ENCODE assay signal across 38 cellular contexts in genomic region chr7:130818056-130818455, GRCh38.
"Had no signal": no experiment of that assay in that cellular context is flagged by ENCODE, and none has a peak within 500 bp of the region (broad histone marks: within the 10 kb centered on the region; RNA-seq: fewer than 3 reads in every experiment).

No MANE protein-coding gene starts in this region.

- ATAC-seq: activated CD8-positive, alpha-beta T cell treated with anti-CD3 and anti-CD28 coated beads for 36 hours; activated naive CD4-positive, alpha-beta T cell treated with anti-CD3 and anti-CD28 coated beads, Interleukin-2, amount 50 U/mL, for 72 hours; activated T-cell treated with anti-CD3 and anti-CD28 coated beads, Interleukin-2, amount 50 U/mL, for 4 hours; activated T-cell treated with anti-CD3 and anti-CD28 coated beads, Interleukin-2, amount 50 U/mL, for 72 hours; activated T-helper 17 cell treated with anti-CD3 and anti-CD28 coated beads, Interleukin-2, amount 50 U/mL, for 72 hours had no signal

- H3K27ac ChIP-seq: ascending aorta, cardiac muscle cell, VCaP had no signal

- H3K9me3 ChIP-seq: ascending aorta had no signal

- H3K4me1 Mint-ChIP-seq: activated T-helper 17 cell treated with anti-CD3 and anti-CD28 coated beads, Interleukin-2, amount 50 U/mL, for 72 hours; central memory CD8-positive, alpha-beta T cell had no signal

- DNase-seq: activated B cell treated with CpG ODN at 0.5 μM for 24 hours; activated CD4-positive, alpha-beta memory T cell treated with anti-CD3 and anti-CD28 coated beads for 36 hours; activated CD4-positive, alpha-beta T cell treated with anti-CD3 and anti-CD28 coated beads for 4 hours; activated CD4-positive, alpha-beta T cell treated with anti-CD3 and anti-CD28 coated beads, Interleukin-2, amount 10 ng/mL, durations not matched to agents 24 days and 14 days; activated CD4-positive, alpha-beta T cell treated with anti-CD3 and anti-CD28 coated beads, Interleukin-2, amount 50 U/mL, for 1 hour; activated CD4-positive, alpha-beta T cell treated with anti-CD3 and anti-CD28 coated beads, Interleukin-2, amount 50 U/mL, for 4 hours; activated CD4-positive, CD25-positive, alpha-beta regulatory T cell treated with anti-CD3 and anti-CD28 coated beads, Interleukin-2, amount 50 U/mL, for 72 hours; activated CD8-positive, alpha-beta memory T cell treated with anti-CD3 and anti-CD28 coated beads, Interleukin-2, amount 50 U/mL, for 4 hours; activated CD8-positive, alpha-beta T cell treated with anti-CD3 and anti-CD28 coated beads for 36 hours; activated effector memory CD4-positive, alpha-beta T cell treated with anti-CD3 and anti-CD28 coated beads, Interleukin-2, amount 50 U/mL, for 16 hours; activated gamma-delta T cell treated with Interleukin-2 at 50 U/mL for 16 hours; activated naive CD4-positive, alpha-beta T cell; activated naive CD4-positive, alpha-beta T cell treated with anti-CD3 and anti-CD28 coated beads for 36 hours; activated naive CD4-positive, alpha-beta T cell treated with anti-CD3 and anti-CD28 coated beads, Interleukin-2, amount 50 U/mL, for 16 hours; activated naive CD8-positive, alpha-beta T cell treated with anti-CD3 and anti-CD28 coated beads for 36 hours; activated T-cell treated with anti-CD3 and anti-CD28 coated beads for 4 hours; activated T-cell treated with anti-CD3 and anti-CD28 coated beads, Interleukin-2, amount 50 U/mL, for 1 hour; activated T-cell treated with anti-CD3 and anti-CD28 coated beads, Interleukin-2, amount 50 U/mL, for 4 hours; activated T-cell treated with anti-CD3 and anti-CD28 coated beads, Interleukin-2, amount 50 U/mL, for 72 hours; amygdala; anterior cingulate cortex; caudate nucleus; cerebellar nuclear complex; T-helper 1 cell; T-helper 2 cell; T-helper 9 cell had no signal

- H3K27me3 ChIP-seq: ascending aorta, cardiac muscle cell had no signal

- FAIRE-seq: bronchial epithelial cell, TTC549 had no signal

- H3K27me3 Mint-ChIP-seq: activated CD4-positive, alpha-beta memory T cell treated with anti-CD3 and anti-CD28 coated beads for 36 hours; activated T-helper 17 cell treated with anti-CD3 and anti-CD28 coated beads, Interleukin-2, amount 50 U/mL, for 72 hours had no signal

- H3K4me1 ChIP-seq: ascending aorta had no signal

- H3K36me3 Mint-ChIP-seq: activated CD4-positive, alpha-beta memory T cell treated with anti-CD3 and anti-CD28 coated beads for 36 hours; activated naive CD4-positive, alpha-beta T cell treated with anti-CD3 and anti-CD28 coated beads, Interleukin-2, amount 50 U/mL, for 72 hours; activated naive CD8-positive, alpha-beta T cell treated with anti-CD3 and anti-CD28 coated beads for 36 hours had no signal

- H3K9me3 Mint-ChIP-seq: activated B cell treated with CpG ODN at 0.5 μM for 24 hours; activated CD4-positive, alpha-beta memory T cell treated with anti-CD3 and anti-CD28 coated beads for 36 hours; activated CD4-positive, alpha-beta T cell treated with anti-CD3 and anti-CD28 coated beads, Interleukin-2, amount 10 ng/mL, durations not matched to agents 24 days and 14 days; activated CD8-positive, alpha-beta T cell treated with anti-CD3 and anti-CD28 coated beads for 36 hours; activated naive CD4-positive, alpha-beta T cell treated with anti-CD3 and anti-CD28 coated beads for 36 hours; activated naive CD4-positive, alpha-beta T cell treated with anti-CD3 and anti-CD28 coated beads, Interleukin-2, amount 50 U/mL, for 72 hours; activated naive CD8-positive, alpha-beta T cell treated with anti-CD3 and anti-CD28 coated beads for 36 hours; activated T-cell treated with anti-CD3 and anti-CD28 coated beads, Interleukin-2, amount 50 U/mL, for 4 hours; activated T-cell treated with anti-CD3 and anti-CD28 coated beads, Interleukin-2, amount 50 U/mL, for 72 hours; activated T-helper 1 cell treated with anti-CD3 and anti-CD28 coated beads, Interleukin-12 subunit alpha, Interleukin-12 subunit beta, Interleukin-2, Interleukin-4 antibody, amounts not matched to agents 30 ng/mL and 10 ng/mL and 1 ng/mL, durations not matched to agents 14 hours and 24 hours and 36 hours; activated T-helper 17 cell treated with anti-CD3 and anti-CD28 coated beads, Interleukin-2, amount 50 U/mL, for 72 hours; central memory CD8-positive, alpha-beta T cell; T-helper 1 cell treated with Interleukin-12 subunit alpha and Interleukin-12 subunit beta and Interleukin-4 antibody, amounts not matched to agents 30 μg/mL and 1 μg/mL, for 36 hours; T-helper 2 cell treated with Interferon-gamma antibody and Interleukin-4, amounts not matched to agents 5 μg/mL and 100 μg/mL, for 36 hours had no signal

- H3K27ac Mint-ChIP-seq: activated B cell treated with CpG ODN at 0.5 μM for 24 hours; activated CD4-positive, alpha-beta memory T cell treated with anti-CD3 and anti-CD28 coated beads for 36 hours; activated CD4-positive, alpha-beta T cell treated with anti-CD3 and anti-CD28 coated beads, Interleukin-2, amount 10 ng/mL, durations not matched to agents 24 days and 14 days; activated CD8-positive, alpha-beta T cell treated with anti-CD3 and anti-CD28 coated beads for 36 hours; activated naive CD4-positive, alpha-beta T cell treated with anti-CD3 and anti-CD28 coated beads for 36 hours; activated naive CD4-positive, alpha-beta T cell treated with anti-CD3 and anti-CD28 coated beads, Interleukin-2, amount 50 U/mL, for 72 hours; activated naive CD8-positive, alpha-beta T cell treated with anti-CD3 and anti-CD28 coated beads for 36 hours; activated T-cell treated with anti-CD3 and anti-CD28 coated beads, Interleukin-2, amount 50 U/mL, for 72 hours; activated T-helper 1 cell treated with anti-CD3 and anti-CD28 coated beads, Interleukin-12 subunit alpha, Interleukin-12 subunit beta, Interleukin-2, Interleukin-4 antibody, amounts not matched to agents 30 ng/mL and 10 ng/mL and 1 ng/mL, durations not matched to agents 14 hours and 24 hours and 36 hours; activated T-helper 17 cell treated with anti-CD3 and anti-CD28 coated beads, Interleukin-2, amount 50 U/mL, for 72 hours; brain; T-helper 1 cell treated with Interleukin-12 subunit alpha and Interleukin-12 subunit beta and Interleukin-4 antibody, amounts not matched to agents 30 μg/mL and 1 μg/mL, for 36 hours; T-helper 2 cell treated with Interferon-gamma antibody and Interleukin-4, amounts not matched to agents 5 μg/mL and 100 μg/mL, for 36 hours had no signal

- H3K4me3 ChIP-seq: ascending aorta, cardiac muscle cell had no signal

- H3K4me3 Mint-ChIP-seq: activated B cell treated with CpG ODN at 0.5 μM for 24 hours; activated CD4-positive, alpha-beta memory T cell treated with anti-CD3 and anti-CD28 coated beads for 36 hours; activated CD4-positive, alpha-beta T cell treated with anti-CD3 and anti-CD28 coated beads, Interleukin-2, amount 10 ng/mL, durations not matched to agents 24 days and 14 days; activated CD8-positive, alpha-beta T cell treated with anti-CD3 and anti-CD28 coated beads for 36 hours; activated naive CD4-positive, alpha-beta T cell treated with anti-CD3 and anti-CD28 coated beads for 36 hours; activated naive CD8-positive, alpha-beta T cell treated with anti-CD3 and anti-CD28 coated beads for 36 hours; activated T-cell treated with anti-CD3 and anti-CD28 coated beads, Interleukin-2, amount 50 U/mL, for 4 hours; activated T-cell treated with anti-CD3 and anti-CD28 coated beads, Interleukin-2, amount 50 U/mL, for 72 hours; activated T-helper 1 cell treated with anti-CD3 and anti-CD28 coated beads, Interleukin-12 subunit alpha, Interleukin-12 subunit beta, Interleukin-2, Interleukin-4 antibody, amounts not matched to agents 30 ng/mL and 10 ng/mL and 1 ng/mL, durations not matched to agents 14 hours and 24 hours and 36 hours; activated T-helper 17 cell treated with anti-CD3 and anti-CD28 coated beads, Interleukin-2, amount 50 U/mL, for 72 hours; brain; central memory CD8-positive, alpha-beta T cell; T-helper 1 cell treated with Interleukin-12 subunit alpha and Interleukin-12 subunit beta and Interleukin-4 antibody, amounts not matched to agents 30 μg/mL and 1 μg/mL, for 36 hours; T-helper 2 cell treated with Interferon-gamma antibody and Interleukin-4, amounts not matched to agents 5 μg/mL and 100 μg/mL, for 36 hours had no signal

- H3K36me3 ChIP-seq: ascending aorta, cardiac muscle cell had no signal
